Comparison of ENCODE assay signal across 8 cellular contexts in genomic region chr1:18561967-18562366, GRCh38.
"Had no signal": no experiment of that assay in that cellular context is flagged by ENCODE, and none has a peak within 500 bp of the region (broad histone marks: within the 10 kb centered on the region; RNA-seq: fewer than 3 reads in every experiment).

No MANE protein-coding gene starts in this region.

- H2AFZ ChIP-seq: GM23338 had no signal

- DNase-seq: H7, HFFc6, KBM-7 had no signal

- H3K9me3 ChIP-seq: HAP-1 had no signal

- H3K4me2 ChIP-seq: GM23338 had no signal

- H3K27ac ChIP-seq: HL-60 had no signal

- ATAC-seq: GM23338, HCT116, HepG2 had no signal

- FAIRE-seq: HepG2 had no signal

- H3K4me3 ChIP-seq: GM23338, HAP-1 had no signal

- H3K36me3 ChIP-seq: HAP-1 had no signal

- H3K4me1 ChIP-seq: HAP-1 had no signal
